ENCODE assay signal across 8 cellular contexts in the genomic region with DNA sequence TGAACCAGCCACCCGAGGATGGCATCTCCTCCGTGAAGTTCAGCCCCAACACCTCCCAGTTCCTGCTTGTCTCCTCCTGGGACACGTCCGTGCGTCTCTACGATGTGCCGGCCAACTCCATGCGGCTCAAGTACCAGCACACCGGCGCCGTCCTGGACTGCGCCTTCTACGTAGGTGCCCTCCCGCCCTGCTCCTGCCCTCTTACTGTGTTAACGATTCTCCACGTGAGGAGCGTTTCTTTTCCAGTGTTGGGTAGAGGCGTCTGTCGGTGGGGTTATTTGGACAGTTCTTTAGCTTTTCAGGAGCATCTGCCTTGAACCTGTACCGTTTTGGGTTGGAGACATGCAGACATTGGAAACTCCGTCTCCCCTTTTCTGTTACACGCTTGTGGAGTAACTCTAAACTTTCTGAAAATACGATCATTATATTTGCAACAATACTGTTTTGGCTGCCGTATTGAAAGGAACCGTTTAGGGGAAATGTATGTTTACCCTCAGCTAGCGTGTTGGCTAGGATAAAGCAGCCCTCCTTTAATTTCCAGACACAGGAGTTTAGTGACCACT. TPM values are rescaled to one million over a fixed set of nuclear protein-coding genes. Genes with fewer than 3 reads are reported as not detected.
DNase-seq lines count a peak whose midpoint lies in the region; ATAC-seq and FAIRE-seq lines count a peak whose summit lies in the region.

No MANE protein-coding gene starts in this region.

- no peaks in the 10 kb centered on the region for H3K9me3 Mint-ChIP-seq in effector memory CD8-positive, alpha-beta T cell
- H3K9me3 Mint-ChIP-seq in naive B cell = peaks cover 0 to 3% (median 0%) of the 10 kb centered on the region in 7 donors

- H3K27ac Mint-ChIP-seq in effector memory CD8-positive, alpha-beta T cell = peak overlapping the region; percentile 98
- H3K27ac Mint-ChIP-seq in naive B cell = peak overlapping the region; percentile 56 to 96 (median 76)

- peaks cover 4 to 16% of the 10 kb centered on the region in 2 donors for H3K27me3 Mint-ChIP-seq in effector memory CD8-positive, alpha-beta T cell
- H3K27me3 Mint-ChIP-seq in naive B cell = peaks cover 5 to 26% (median 23%) of the 10 kb centered on the region in 3 donors

- no peak for FAIRE-seq in RCC 7860 (lab: Jason Lieb, UNC)

- peak overlapping the region; percentile 98 to 100 for H3K4me3 Mint-ChIP-seq in effector memory CD8-positive, alpha-beta T cell
- H3K4me3 Mint-ChIP-seq in naive B cell = peak overlapping the region; percentile 91 to 100 (median 100)

- DNase-seq in SKM-1 treated with dmso at 0.1 percent for 144 hours (lab: John Stamatoyannopoulos, UW; ENCODE audit: unreplicated experiment) (peak; percentile 23), SKM-1 (lab: John Stamatoyannopoulos, UW; ENCODE audit: unreplicated experiment) (no peak), RCC 7860 (ENCODE audit: low spot score) (peak; percentile 26), naive B cell (no peak), NCI-H1092 treated with DMSO at 0.1 percent for 48 hours (lab: John Stamatoyannopoulos, UW) (no peak), sciatic nerve (ENCODE audit: low spot score) (no peak)
- DNase-seq in effector memory CD8-positive, alpha-beta T cell = no peak

- peaks cover 39% of the 10 kb centered on the region for H3K36me3 Mint-ChIP-seq in effector memory CD8-positive, alpha-beta T cell (ENCODE audit: insufficient read depth)
- H3K36me3 Mint-ChIP-seq in naive B cell = peaks cover 24 to 27% of the 10 kb centered on the region in 2 donors

- H3K4me1 Mint-ChIP-seq in effector memory CD8-positive, alpha-beta T cell (ENCODE audit: low read depth in 2 of 2) = peaks cover 40 to 49% of the 10 kb centered on the region in 2 donors
- peaks cover 38 to 61% (median 53%) of the 10 kb centered on the region in 3 donors for H3K4me1 Mint-ChIP-seq in naive B cell

- ATAC-seq in HG02678 (IDR thresholded peaks at IDR 0.05; ENCODE audit: unreplicated experiment) = peak; percentile 13
- ATAC-seq in effector memory CD8-positive, alpha-beta T cell (replicated peaks) = no peak
- ATAC-seq in naive B cell (ENCODE audit: low read depth in 2 of 2) = no peak
- no peak for ATAC-seq in sciatic nerve

- intact Hi-C loops in sciatic nerve (cut with DNase I) = no loop called here

RNA-seq across cellular contexts. Expression of gene BUB3, which starts 0.8 kb away (rescaled TPM):
- polyA plus RNA-seq in naive B cell (ENCODE audit: low read depth in 6 of 6) = 100 to 1,000 TPM; 135 to 244 (median 163) TPM
- 65.5 TPM for total RNA-seq in sciatic nerve

RNA-seq across cellular contexts. Expression of gene HMX2, which starts 7.1 kb away (rescaled TPM):
- not detected for polyA plus RNA-seq in naive B cell (ENCODE audit: low read depth in 6 of 6)
- total RNA-seq in sciatic nerve = not detected

RNA-seq across cellular contexts. Expression of gene HMX3, which starts 19.3 kb away (rescaled TPM):
- polyA plus RNA-seq in naive B cell (ENCODE audit: low read depth in 6 of 6) = not detected
- not detected for total RNA-seq in sciatic nerve

Comparison
In these comparisons a context has a peak if more than half of its experiments do, and no peak if none do; other contexts are left out.
1. DNase-seq: peak in SKM-1 treated with dmso at 0.1 percent for 144 hours (single experiment) and RCC 7860 (single experiment); none in SKM-1 (single experiment), effector memory CD8-positive, alpha-beta T cell (0 of 3), naive B cell (single experiment), NCI-H1092 treated with DMSO at 0.1 percent for 48 hours (single experiment) and sciatic nerve (single experiment).